ENCODE assay signal across 8 cellular contexts in genomic region chr21:46039891-46040660, GRCh38.
"Had no signal": no experiment of that assay in that cellular context is flagged by ENCODE, and none has a peak within 500 bp of the region (broad histone marks: within the 10 kb centered on the region; RNA-seq: fewer than 3 reads in every experiment).

No MANE protein-coding gene starts in this region.

- ATAC-seq: activated naive CD4-positive, alpha-beta T cell treated with anti-CD3 and anti-CD28 coated beads, Interleukin-2, amount 50 U/mL, for 72 hours; naive thymus-derived CD4-positive, alpha-beta T cell had no signal

- H3K36me3 ChIP-seq: gastrocnemius medialis had no signal

- DNase-seq: activated effector memory CD4-positive, alpha-beta T cell treated with anti-CD3 and anti-CD28 coated beads, Interleukin-2, amount 50 U/mL, for 16 hours; activated T-cell treated with anti-CD3 and anti-CD28 coated beads, Interleukin-2, amount 50 U/mL, for 24 hours; gastrocnemius medialis; naive thymus-derived CD4-positive, alpha-beta T cell; nucleus accumbens; stimulated activated CD4-positive, alpha-beta T cell treated with anti-CD3 and anti-CD28 coated beads, Interleukin-2, amount 100 ng/mL, for 48 hours; testis had no signal

- H3K4me1 ChIP-seq: gastrocnemius medialis had no signal

- H3K27me3 ChIP-seq: testis had no signal

- H3K9me3 ChIP-seq: gastrocnemius medialis, testis had no signal

- H3K4me3 ChIP-seq: gastrocnemius medialis, testis had no signal
